Comparison of ENCODE assay signal across 8 cellular contexts in genomic region chr19:1000095-1000494, GRCh38. TPM values are rescaled to one million over a fixed set of nuclear protein-coding genes. Genes with fewer than 3 reads are reported as not detected.
DNase-seq lines count a peak whose midpoint lies in the region; ATAC-seq, FAIRE-seq and TF ChIP-seq lines count a peak whose summit lies in the region.

TSS of gene GRIN3B (plus strand) at chr19:1000419. CDS start at chr19:1000438, 19 bp downstream.

- ATAC-seq in psoas muscle (peak; percentile 19 to 46 (median 40)), GM21423 (IDR thresholded peaks at IDR 0.05; ENCODE audit: unreplicated experiment) (no peak), GM18498 (IDR thresholded peaks at IDR 0.05; ENCODE audit: unreplicated experiment) (no peak)

- intact Hi-C loops in psoas muscle (cut with DNase I): no loop called here

- H3K27me3 ChIP-seq in psoas muscle (ENCODE audit: insufficient read depth in 3 of 3, low read length in 2 of 3): peaks cover 0 to 76% (median 31%) of the 10 kb centered on the region in 3 donors

- H3K4me1 ChIP-seq in psoas muscle: no peaks in the 10 kb centered on the region

- TF ChIP-seq CTCF in fibroblast of pulmonary artery (IDR thresholded peaks at IDR 0.05; ENCODE audit: low read length, missing control alignments) (peak; percentile 43), psoas muscle (IDR thresholded peaks at IDR 0.05) (peak; percentile 31)

- no peaks in the 10 kb centered on the region for H3K36me3 ChIP-seq in psoas muscle (ENCODE audit: insufficient read depth in 1 of 2, low read depth in 1 of 2)

- 1 to 2% (median 1%) methylated on average over 31 to 43 of the region's 43 CpGs for WGBS in psoas muscle, 3 donors

- DNase-seq in GM12891 (ENCODE audit: insufficient read length, low spot score) (peak; percentile 83), NOMO-1 treated with dmso at 0.1 percent for 144 hours (lab: John Stamatoyannopoulos, UW; ENCODE audit: unreplicated experiment) (peak; percentile 30), fibroblast of pulmonary artery (ENCODE audit: low read depth) (peak; percentile 51), psoas muscle (peak; percentile 66 to 76), DMS153 treated with DMSO at 0.1 percent for 48 hours (lab: John Stamatoyannopoulos, UW; ENCODE audit: unreplicated experiment) (no peak)
- DNase-seq in activated T-cell treated with anti-CD3 and anti-CD28 coated beads, Interleukin-2, amount 50 U/mL, for 48 hours: peak; percentile 80 to 86

- no peaks in the 10 kb centered on the region for H3K9me3 ChIP-seq in psoas muscle

- H3K27ac ChIP-seq in psoas muscle: no peak within 1 kb of the TSS

- no peak within 1 kb of the TSS for H3K4me3 ChIP-seq in fibroblast of pulmonary artery (replicated peaks; ENCODE audit: low read depth, low read length)
- H3K4me3 ChIP-seq in psoas muscle: no peak within 1 kb of the TSS

- FAIRE-seq in GM12891 (lab: Jason Lieb, UNC): no peak

- TF ChIP-seq POLR2A in GM12891 (IDR thresholded peaks at IDR 0.05; ENCODE audit: low read depth, low read length): no peak

TF ChIP-seq in GM12891, 5 proteins besides CTCF, POLR2A, EP300 and RAD21:
- no peak for TF ChIP-seq POLR2AphosphoS5 (IDR thresholded peaks at IDR 0.05; ENCODE audit: low read depth, low read length)

RNA-seq across cellular contexts. Expression of gene GRIN3B, which starts in this region (rescaled TPM):
- 0.06 TPM for polyA plus RNA-seq in GM12891 (2012; ENCODE audit: low read depth, missing spikeins)
- total RNA-seq in psoas muscle: under 1 TPM in 1 of 4 donors, not detected in 3; 0.16 TPM
- under 1 TPM in 1 of 3 donors, not detected in 2; 0.01 TPM for polyA plus RNA-seq in psoas muscle

Comparison
In these comparisons a context has a peak if more than half of its experiments do, and no peak if none do; other contexts are left out.
1. Peak in DNase-seq and ATAC-seq in psoas muscle; RNA of the gene not detected or under 1 TPM.